In the genomic region with DNA sequence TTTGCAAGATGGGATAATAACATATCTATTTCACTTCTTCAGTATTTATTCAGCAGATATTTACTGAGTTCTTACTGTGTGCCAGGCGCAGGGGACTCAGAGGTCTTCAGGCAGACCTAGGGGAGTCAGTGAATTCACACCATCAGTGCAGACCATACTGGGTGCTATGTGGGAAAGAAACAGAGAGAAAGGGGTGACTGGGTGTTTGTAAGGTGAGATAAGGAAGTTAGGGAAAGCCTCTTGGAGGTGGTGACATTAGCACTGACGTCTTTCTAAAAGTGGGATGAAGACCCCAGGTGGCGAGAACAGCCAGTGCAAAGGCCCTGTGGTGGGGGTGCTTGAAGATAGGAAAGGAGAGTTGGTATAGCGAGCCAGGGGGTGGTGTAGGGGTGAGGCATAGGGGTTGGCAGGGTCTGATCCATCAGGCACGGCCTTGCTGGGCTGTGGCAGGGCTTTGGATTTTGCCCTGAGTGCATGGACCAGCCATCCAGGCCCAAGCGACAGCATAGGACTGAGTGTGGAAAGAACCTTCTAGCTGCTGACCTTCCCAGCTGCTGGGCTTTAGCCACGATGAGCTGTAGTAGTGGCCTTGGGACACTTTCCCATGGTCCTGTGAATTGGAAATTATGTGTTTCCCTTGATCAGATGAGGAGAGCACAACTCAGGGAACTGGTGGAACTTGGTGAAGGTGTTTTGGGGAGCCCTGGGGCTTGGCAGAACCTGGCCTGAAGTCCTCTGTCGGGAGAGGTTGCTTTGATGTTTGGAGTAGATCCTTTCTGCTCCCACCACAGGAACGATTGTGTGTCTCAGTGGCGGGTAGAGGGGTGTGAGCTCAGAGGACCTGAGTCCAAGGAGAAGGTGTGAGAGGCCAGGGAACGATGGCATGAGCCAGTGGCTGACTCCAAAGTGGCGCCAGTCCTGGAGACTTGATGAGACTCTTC, we compare ENCODE assay signal across 1 cellular context.
TF ChIP-seq lines count a peak whose summit lies in the region.

No MANE protein-coding gene starts in this region.

TF ChIP-seq in HepG2, 621 proteins besides CTCF, POLR2A, EP300 and RAD21 (continued from another document and continues in another):
- peak; percentile 25; the same call in 1 of the 2 replicates for TF ChIP-seq ZNF329 (CRISPR knock-in tag; IDR thresholded peaks at IDR 0.05; ENCODE audit: low read depth)
- TF ChIP-seq ZNF33A (CRISPR knock-in tag; IDR thresholded peaks at IDR 0.05; ENCODE audit: borderline replicate concordance) = no peak
- no peak for TF ChIP-seq DPF2 (CRISPR knock-in tag; IDR thresholded peaks at IDR 0.05; ENCODE audit: borderline replicate concordance, low read depth)
- no peak for TF ChIP-seq ZNF530 (CRISPR knock-in tag; IDR thresholded peaks at IDR 0.05; ENCODE audit: low read depth)
- TF ChIP-seq ZSCAN25 (CRISPR knock-in tag; IDR thresholded peaks at IDR 0.05) = peak; percentile 98
- TF ChIP-seq, protein P1, sequence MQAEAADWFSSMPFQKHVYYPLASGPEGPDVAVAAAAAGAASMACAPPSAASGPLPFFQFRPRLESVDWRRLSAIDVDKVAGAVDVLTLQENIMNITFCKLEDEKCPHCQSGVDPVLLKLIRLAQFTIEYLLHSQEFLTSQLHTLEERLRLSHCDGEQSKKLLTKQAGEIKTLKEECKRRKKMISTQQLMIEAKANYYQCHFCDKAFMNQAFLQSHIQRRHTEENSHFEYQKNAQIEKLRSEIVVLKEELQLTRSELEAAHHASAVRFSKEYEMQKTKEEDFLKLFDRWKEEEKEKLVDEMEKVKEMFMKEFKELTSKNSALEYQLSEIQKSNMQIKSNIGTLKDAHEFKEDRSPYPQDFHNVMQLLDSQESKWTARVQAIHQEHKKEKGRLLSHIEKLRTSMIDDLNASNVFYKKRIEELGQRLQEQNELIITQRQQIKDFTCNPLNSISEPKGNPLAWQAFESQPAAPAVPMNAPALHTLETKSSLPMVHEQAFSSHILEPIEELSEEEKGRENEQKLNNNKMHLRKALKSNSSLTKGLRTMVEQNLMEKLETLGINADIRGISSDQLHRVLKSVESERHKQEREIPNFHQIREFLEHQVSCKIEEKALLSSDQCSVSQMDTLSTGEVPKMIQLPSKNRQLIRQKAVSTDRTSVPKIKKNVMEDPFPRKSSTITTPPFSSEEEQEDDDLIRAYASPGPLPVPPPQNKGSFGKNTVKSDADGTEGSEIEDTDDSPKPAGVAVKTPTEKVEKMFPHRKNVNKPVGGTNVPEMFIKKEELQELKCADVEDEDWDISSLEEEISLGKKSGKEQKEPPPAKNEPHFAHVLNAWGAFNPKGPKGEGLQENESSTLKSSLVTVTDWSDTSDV (CRISPR knock-in tag; IDR thresholded peaks at IDR 0.05) = peak; percentile 88; the same call in 1 of the 2 replicates
- TF ChIP-seq MAF1 (CRISPR knock-in tag; IDR thresholded peaks at IDR 0.05; ENCODE audit: borderline replicate concordance) = no peak
- no peak for TF ChIP-seq ZZZ3 (CRISPR knock-in tag; IDR thresholded peaks at IDR 0.05; ENCODE audit: borderline replicate concordance)
- TF ChIP-seq, protein P2, sequence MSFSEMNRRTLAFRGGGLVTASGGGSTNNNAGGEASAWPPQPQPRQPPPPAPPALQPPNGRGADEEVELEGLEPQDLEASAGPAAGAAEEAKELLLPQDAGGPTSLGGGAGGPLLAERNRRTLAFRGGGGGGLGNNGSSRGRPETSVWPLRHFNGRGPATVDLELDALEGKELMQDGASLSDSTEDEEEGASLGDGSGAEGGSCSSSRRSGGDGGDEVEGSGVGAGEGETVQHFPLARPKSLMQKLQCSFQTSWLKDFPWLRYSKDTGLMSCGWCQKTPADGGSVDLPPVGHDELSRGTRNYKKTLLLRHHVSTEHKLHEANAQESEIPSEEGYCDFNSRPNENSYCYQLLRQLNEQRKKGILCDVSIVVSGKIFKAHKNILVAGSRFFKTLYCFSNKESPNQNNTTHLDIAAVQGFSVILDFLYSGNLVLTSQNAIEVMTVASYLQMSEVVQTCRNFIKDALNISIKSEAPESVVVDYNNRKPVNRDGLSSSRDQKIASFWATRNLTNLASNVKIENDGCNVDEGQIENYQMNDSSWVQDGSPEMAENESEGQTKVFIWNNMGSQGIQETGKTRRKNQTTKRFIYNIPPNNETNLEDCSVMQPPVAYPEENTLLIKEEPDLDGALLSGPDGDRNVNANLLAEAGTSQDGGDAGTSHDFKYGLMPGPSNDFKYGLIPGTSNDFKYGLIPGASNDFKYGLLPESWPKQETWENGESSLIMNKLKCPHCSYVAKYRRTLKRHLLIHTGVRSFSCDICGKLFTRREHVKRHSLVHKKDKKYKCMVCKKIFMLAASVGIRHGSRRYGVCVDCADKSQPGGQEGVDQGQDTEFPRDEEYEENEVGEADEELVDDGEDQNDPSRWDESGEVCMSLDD (CRISPR knock-in tag; IDR thresholded peaks at IDR 0.05; ENCODE audit: borderline replicate concordance) = 0 out of 2 replicates have a peak, but pooled peaks have one; percentile 3
- no peak for TF ChIP-seq RORA (CRISPR knock-in tag; IDR thresholded peaks at IDR 0.05)
- TF ChIP-seq HNF4G (IDR thresholded peaks at IDR 0.05; ENCODE audit: borderline replicate concordance, low read depth, low read length) = no peak
- TF ChIP-seq HNF4G (CRISPR knock-in tag; IDR thresholded peaks at IDR 0.05; ENCODE audit: borderline replicate concordance, low read depth) = peak; percentile 59; the same call in 1 of the 2 replicates
- no peak for TF ChIP-seq SCMH1 (CRISPR knock-in tag; IDR thresholded peaks at IDR 0.05; ENCODE audit: borderline replicate concordance)
- TF ChIP-seq ZNF720 (CRISPR knock-in tag; IDR thresholded peaks at IDR 0.05) = 0 out of 2 replicates have a peak, but pooled peaks have one; percentile 25
- TF ChIP-seq ETV5 (CRISPR knock-in tag; IDR thresholded peaks at IDR 0.05; ENCODE audit: borderline replicate concordance) = no peak
- peak; percentile 38; the same call in 1 of the 2 replicates for TF ChIP-seq HDAC1 (CRISPR knock-in tag; IDR thresholded peaks at IDR 0.05)
- TF ChIP-seq, protein P3, sequence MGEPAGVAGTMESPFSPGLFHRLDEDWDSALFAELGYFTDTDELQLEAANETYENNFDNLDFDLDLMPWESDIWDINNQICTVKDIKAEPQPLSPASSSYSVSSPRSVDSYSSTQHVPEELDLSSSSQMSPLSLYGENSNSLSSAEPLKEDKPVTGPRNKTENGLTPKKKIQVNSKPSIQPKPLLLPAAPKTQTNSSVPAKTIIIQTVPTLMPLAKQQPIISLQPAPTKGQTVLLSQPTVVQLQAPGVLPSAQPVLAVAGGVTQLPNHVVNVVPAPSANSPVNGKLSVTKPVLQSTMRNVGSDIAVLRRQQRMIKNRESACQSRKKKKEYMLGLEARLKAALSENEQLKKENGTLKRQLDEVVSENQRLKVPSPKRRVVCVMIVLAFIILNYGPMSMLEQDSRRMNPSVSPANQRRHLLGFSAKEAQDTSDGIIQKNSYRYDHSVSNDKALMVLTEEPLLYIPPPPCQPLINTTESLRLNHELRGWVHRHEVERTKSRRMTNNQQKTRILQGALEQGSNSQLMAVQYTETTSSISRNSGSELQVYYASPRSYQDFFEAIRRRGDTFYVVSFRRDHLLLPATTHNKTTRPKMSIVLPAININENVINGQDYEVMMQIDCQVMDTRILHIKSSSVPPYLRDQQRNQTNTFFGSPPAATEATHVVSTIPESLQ (CRISPR knock-in tag; conservative IDR thresholded peaks at IDR 0.05) = no peak
- TF ChIP-seq ZNF572 (CRISPR knock-in tag; IDR thresholded peaks at IDR 0.05) = peak; percentile 39; the same call in 1 of the 2 replicates
- no peak; the same call in 1 of the 2 replicates for TF ChIP-seq MXD4 (CRISPR knock-in tag; IDR thresholded peaks at IDR 0.05)
- TF ChIP-seq ZNF207 (IDR thresholded peaks at IDR 0.05; ENCODE audit: borderline replicate concordance) = 0 out of 2 replicates have a peak, but pooled peaks have one; percentile 21
- TF ChIP-seq SP4 (CRISPR knock-in tag; IDR thresholded peaks at IDR 0.05) = peak; percentile 47; the same call in 1 of the 2 replicates
- no peak for TF ChIP-seq KLF15 (CRISPR knock-in tag; IDR thresholded peaks at IDR 0.05; ENCODE audit: borderline replicate concordance)
- TF ChIP-seq ESRRA (CRISPR knock-in tag; IDR thresholded peaks at IDR 0.05; ENCODE audit: low read depth) = peak; percentile 80
- TF ChIP-seq, protein P4, sequence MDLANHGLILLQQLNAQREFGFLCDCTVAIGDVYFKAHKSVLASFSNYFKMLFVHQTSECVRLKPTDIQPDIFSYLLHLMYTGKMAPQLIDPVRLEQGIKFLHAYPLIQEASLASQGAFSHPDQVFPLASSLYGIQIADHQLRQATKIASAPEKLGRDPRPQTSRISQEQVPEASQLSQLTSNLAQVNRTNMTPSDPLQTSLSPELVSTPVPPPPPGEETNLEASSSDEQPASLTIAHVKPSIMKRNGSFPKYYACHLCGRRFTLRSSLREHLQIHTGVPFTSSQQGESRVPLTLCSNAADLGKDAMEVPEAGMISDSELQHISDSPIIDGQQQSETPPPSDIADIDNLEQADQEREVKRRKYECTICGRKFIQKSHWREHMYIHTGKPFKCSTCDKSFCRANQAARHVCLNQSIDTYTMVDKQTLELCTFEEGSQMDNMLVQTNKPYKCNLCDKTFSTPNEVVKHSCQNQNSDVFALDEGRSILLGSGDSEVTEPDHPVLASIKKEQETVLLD (CRISPR knock-in tag; IDR thresholded peaks at IDR 0.05; ENCODE audit: low read depth) = no peak
- no peak for TF ChIP-seq ZNF256 (CRISPR knock-in tag; conservative IDR thresholded peaks at IDR 0.05)
- TF ChIP-seq, protein P5, sequence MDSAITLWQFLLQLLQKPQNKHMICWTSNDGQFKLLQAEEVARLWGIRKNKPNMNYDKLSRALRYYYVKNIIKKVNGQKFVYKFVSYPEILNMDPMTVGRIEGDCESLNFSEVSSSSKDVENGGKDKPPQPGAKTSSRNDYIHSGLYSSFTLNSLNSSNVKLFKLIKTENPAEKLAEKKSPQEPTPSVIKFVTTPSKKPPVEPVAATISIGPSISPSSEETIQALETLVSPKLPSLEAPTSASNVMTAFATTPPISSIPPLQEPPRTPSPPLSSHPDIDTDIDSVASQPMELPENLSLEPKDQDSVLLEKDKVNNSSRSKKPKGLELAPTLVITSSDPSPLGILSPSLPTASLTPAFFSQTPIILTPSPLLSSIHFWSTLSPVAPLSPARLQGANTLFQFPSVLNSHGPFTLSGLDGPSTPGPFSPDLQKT (CRISPR knock-in tag; IDR thresholded peaks at IDR 0.05; ENCODE audit: borderline replicate concordance) = no peak
- TF ChIP-seq ZNF136 (CRISPR knock-in tag; IDR thresholded peaks at IDR 0.05; ENCODE audit: low read depth) = 0 out of 2 replicates have a peak, but pooled peaks have one; percentile 25
- TF ChIP-seq, protein P6, sequence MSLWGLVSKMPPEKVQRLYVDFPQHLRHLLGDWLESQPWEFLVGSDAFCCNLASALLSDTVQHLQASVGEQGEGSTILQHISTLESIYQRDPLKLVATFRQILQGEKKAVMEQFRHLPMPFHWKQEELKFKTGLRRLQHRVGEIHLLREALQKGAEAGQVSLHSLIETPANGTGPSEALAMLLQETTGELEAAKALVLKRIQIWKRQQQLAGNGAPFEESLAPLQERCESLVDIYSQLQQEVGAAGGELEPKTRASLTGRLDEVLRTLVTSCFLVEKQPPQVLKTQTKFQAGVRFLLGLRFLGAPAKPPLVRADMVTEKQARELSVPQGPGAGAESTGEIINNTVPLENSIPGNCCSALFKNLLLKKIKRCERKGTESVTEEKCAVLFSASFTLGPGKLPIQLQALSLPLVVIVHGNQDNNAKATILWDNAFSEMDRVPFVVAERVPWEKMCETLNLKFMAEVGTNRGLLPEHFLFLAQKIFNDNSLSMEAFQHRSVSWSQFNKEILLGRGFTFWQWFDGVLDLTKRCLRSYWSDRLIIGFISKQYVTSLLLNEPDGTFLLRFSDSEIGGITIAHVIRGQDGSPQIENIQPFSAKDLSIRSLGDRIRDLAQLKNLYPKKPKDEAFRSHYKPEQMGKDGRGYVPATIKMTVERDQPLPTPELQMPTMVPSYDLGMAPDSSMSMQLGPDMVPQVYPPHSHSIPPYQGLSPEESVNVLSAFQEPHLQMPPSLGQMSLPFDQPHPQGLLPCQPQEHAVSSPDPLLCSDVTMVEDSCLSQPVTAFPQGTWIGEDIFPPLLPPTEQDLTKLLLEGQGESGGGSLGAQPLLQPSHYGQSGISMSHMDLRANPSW (CRISPR knock-in tag; IDR thresholded peaks at IDR 0.05; ENCODE audit: borderline replicate concordance) = peak; percentile 20; the same call in 1 of the 2 replicates
- TF ChIP-seq ZNF333 (CRISPR knock-in tag; IDR thresholded peaks at IDR 0.05; ENCODE audit: borderline replicate concordance) = peak; percentile 42; the same call in 1 of the 2 replicates
- peak; percentile 89 for TF ChIP-seq ZNF121 (CRISPR knock-in tag; IDR thresholded peaks at IDR 0.05)
- no peak for TF ChIP-seq ZNF777 (CRISPR knock-in tag; IDR thresholded peaks at IDR 0.05)
- TF ChIP-seq SMARCC2 (IDR thresholded peaks at IDR 0.05) = no peak
- TF ChIP-seq ZKSCAN1 (IDR thresholded peaks at IDR 0.05; ENCODE audit: low read length) = 0 out of 2 replicates have a peak, but pooled peaks have one; percentile 6
- TF ChIP-seq NFIB (CRISPR knock-in tag; IDR thresholded peaks at IDR 0.05; ENCODE audit: borderline replicate concordance) = no peak
- no peak for TF ChIP-seq REXO4 (CRISPR knock-in tag; IDR thresholded peaks at IDR 0.05; ENCODE audit: borderline replicate concordance)
- peak; percentile 99 for TF ChIP-seq ZMYM3 (CRISPR knock-in tag; IDR thresholded peaks at IDR 0.05)
- TF ChIP-seq ZNF773 (CRISPR knock-in tag; IDR thresholded peaks at IDR 0.05; ENCODE audit: borderline replicate concordance) = no peak
- TF ChIP-seq SMYD3 (CRISPR knock-in tag; IDR thresholded peaks at IDR 0.05) = no peak
- TF ChIP-seq SOX13 (IDR thresholded peaks at IDR 0.05) = no peak
- 0 out of 4 replicates have a peak, but pooled peaks of 1 of the 2 experiments have one; percentile 10 for TF ChIP-seq SOX13 (CRISPR knock-in tag; conservative IDR thresholded peaks at IDR 0.05 in 1 of 2, IDR thresholded peaks at IDR 0.05 in 1 of 2)
- peak; percentile 17; the same call in 1 of the 2 replicates for TF ChIP-seq KAT8 (CRISPR knock-in tag; IDR thresholded peaks at IDR 0.05)
- no peak for TF ChIP-seq LCORL (IDR thresholded peaks at IDR 0.05)
- peak; percentile 74 for TF ChIP-seq LCORL (CRISPR knock-in tag; IDR thresholded peaks at IDR 0.05)
- TF ChIP-seq TBP (CRISPR knock-in tag; IDR thresholded peaks at IDR 0.05) = no peak
- TF ChIP-seq RCOR2 (CRISPR knock-in tag; IDR thresholded peaks at IDR 0.05) = peak; percentile 36; the same call in 1 of the 2 replicates
- TF ChIP-seq, protein P7, sequence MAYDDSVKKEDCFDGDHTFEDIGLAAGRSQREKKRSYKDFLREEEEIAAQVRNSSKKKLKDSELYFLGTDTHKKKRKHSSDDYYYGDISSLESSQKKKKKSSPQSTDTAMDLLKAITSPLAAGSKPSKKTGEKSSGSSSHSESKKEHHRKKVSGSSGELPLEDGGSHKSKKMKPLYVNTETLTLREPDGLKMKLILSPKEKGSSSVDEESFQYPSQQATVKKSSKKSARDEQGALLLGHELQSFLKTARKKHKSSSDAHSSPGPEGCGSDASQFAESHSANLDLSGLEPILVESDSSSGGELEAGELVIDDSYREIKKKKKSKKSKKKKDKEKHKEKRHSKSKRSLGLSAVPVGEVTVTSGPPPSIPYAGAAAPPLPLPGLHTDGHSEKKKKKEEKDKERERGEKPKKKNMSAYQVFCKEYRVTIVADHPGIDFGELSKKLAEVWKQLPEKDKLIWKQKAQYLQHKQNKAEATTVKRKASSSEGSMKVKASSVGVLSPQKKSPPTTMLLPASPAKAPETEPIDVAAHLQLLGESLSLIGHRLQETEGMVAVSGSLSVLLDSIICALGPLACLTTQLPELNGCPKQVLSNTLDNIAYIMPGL (CRISPR knock-in tag; IDR thresholded peaks at IDR 0.05; ENCODE audit: borderline replicate concordance in 1 of 2, low read depth in 1 of 2) = peak in 1 of 2 experiments; percentile 24; a peak in 2 of 4 replicates
